In genomic region chr18:8607776-8608682, GRCh38 we compare ENCODE assay signal across 8 cellular contexts. TPM values are rescaled to one million over a fixed set of nuclear protein-coding genes. Genes with fewer than 3 reads are reported as not detected.
A peak's percentile ranks its signal among the peaks of the same experiment; 100 is the strongest.
DNase-seq lines count a peak whose midpoint lies in the region; ATAC-seq and TF ChIP-seq lines count a peak whose summit lies in the region.

No MANE protein-coding gene starts in this region.

- no TSS peak for BruUV-seq in OCI-LY7 (replicated peaks; lab: Mats Ljungman, UMichigan)

- peaks cover 27% of the 10 kb centered on the region for H4K20me1 ChIP-seq in OCI-LY7 (ENCODE audit: insufficient read depth, low read length)

- H3K27ac Mint-ChIP-seq in activated T-cell treated with anti-CD3 and anti-CD28 coated beads, Interleukin-2, amount 50 U/mL, for 24 hours: peak overlapping the region; percentile 88

- peak overlapping the region; percentile 97 for H3K4me2 ChIP-seq in OCI-LY7 (ENCODE audit: low read length)

- H3K36me3 ChIP-seq in OCI-LY7 (ENCODE audit: insufficient read depth, low read length) (peaks cover 24% of the 10 kb centered on the region), gastrocnemius medialis (peaks cover 0 to 7% of the 10 kb centered on the region in 2 donors)

- intact Hi-C loops in OCI-LY7 (cut with micrococcal nuclease; ENCODE audit: unreplicated experiment): no loop called here
- intact Hi-C loops in gastrocnemius medialis (cut with DNase I; ENCODE audit: low total_unique reads): loop anchor here (2.0 to 10.0 kb wide), 4 partner anchors 15 to 553 kb away; partner anchors contain the start of gene ANKRD12
- intact Hi-C loops in posterior cingulate gyrus (cut with DNase I): no loop called here

- ATAC-seq in gastrocnemius medialis (peak; percentile 80 to 83), HG03045 (IDR thresholded peaks at IDR 0.05; ENCODE audit: unreplicated experiment) (no peak)

- peaks cover 46% of the 10 kb centered on the region for H3K4me1 Mint-ChIP-seq in activated T-cell treated with anti-CD3 and anti-CD28 coated beads, Interleukin-2, amount 50 U/mL, for 24 hours (ENCODE audit: low read depth)

- H3K9me3 Mint-ChIP-seq in activated T-cell treated with anti-CD3 and anti-CD28 coated beads, Interleukin-2, amount 50 U/mL, for 24 hours: no peaks in the 10 kb centered on the region

- POLR2A ChIA-PET in OCI-LY7 (lab: Charles Lee): interaction anchor here (0.5 to 0.7 kb wide), 3 partner anchors 20 to 862 kb away, joined by 3 to 5 read pairs (median 3); no protein-coding TSS in a partner anchor

- peak overlapping the region; percentile 93 for H2AFZ ChIP-seq in OCI-LY7 (ENCODE audit: low read length)

- H3K4me3 ChIP-seq in OCI-LY7 (ENCODE audit: low read depth, low read length, poor library complexity, severe bottlenecking): peak overlapping the region; percentile 89
- peak overlapping the region; percentile 38 for H3K4me3 ChIP-seq in fibroblast of pulmonary artery (replicated peaks; ENCODE audit: low read depth, low read length)
- H3K4me3 ChIP-seq in gastrocnemius medialis: peak overlapping the region; percentile 42 to 98 (median 57)

- H3K4me3 Mint-ChIP-seq in activated T-cell treated with anti-CD3 and anti-CD28 coated beads, Interleukin-2, amount 50 U/mL, for 24 hours: peak overlapping the region; percentile 80

- TF ChIP-seq CTCF in OCI-LY7 (conservative IDR thresholded peaks at IDR 0.05; ENCODE audit: low read length): peak; percentile 46
- TF ChIP-seq CTCF in fibroblast of pulmonary artery (IDR thresholded peaks at IDR 0.05; ENCODE audit: low read length, missing control alignments): no peak
- TF ChIP-seq CTCF in gastrocnemius medialis (IDR thresholded peaks at IDR 0.05 in 4 of 5, conservative IDR thresholded peaks at IDR 0.05 in 1 of 5): no peak

- peaks cover 31% of the 10 kb centered on the region for H3K36me3 Mint-ChIP-seq in activated T-cell treated with anti-CD3 and anti-CD28 coated beads, Interleukin-2, amount 50 U/mL, for 24 hours (ENCODE audit: low read depth)

- H3K9me3 ChIP-seq in OCI-LY7 (ENCODE audit: low read length): no peaks in the 10 kb centered on the region
- no peaks in the 10 kb centered on the region for H3K9me3 ChIP-seq in gastrocnemius medialis

- H3K79me2 ChIP-seq in OCI-LY7 (ENCODE audit: insufficient read depth, low read depth, low read length): peaks cover 34% of the 10 kb centered on the region

- no peaks in the 10 kb centered on the region for H3K27me3 ChIP-seq in gastrocnemius medialis

- CTCF ChIA-PET in OCI-LY7 (lab: Charles Lee; ENCODE audit: unreplicated experiment): no interaction called here

- peaks cover 8% of the 10 kb centered on the region for H3K27me3 Mint-ChIP-seq in activated T-cell treated with anti-CD3 and anti-CD28 coated beads, Interleukin-2, amount 50 U/mL, for 24 hours

- peak overlapping the region; percentile 76 for H3K27ac ChIP-seq in OCI-LY7 (ENCODE audit: low read depth, low read length, poor library complexity, severe bottlenecking)
- peak overlapping the region; percentile 90 to 97 (median 92) for H3K27ac ChIP-seq in gastrocnemius medialis

- H3K4me1 ChIP-seq in OCI-LY7 (ENCODE audit: insufficient read depth, low read length, poor library complexity, severe bottlenecking): peaks cover 61% of the 10 kb centered on the region
- peaks cover 35 to 41% of the 10 kb centered on the region in 2 donors for H3K4me1 ChIP-seq in gastrocnemius medialis

- no peak for DNase-seq in activated T-cell treated with anti-CD3 and anti-CD28 coated beads, Interleukin-2, amount 50 U/mL, for 24 hours
- DNase-seq in activated T-cell treated with anti-CD3 and anti-CD28 coated beads, Interleukin-2, amount 50 U/mL, for 48 hours: no peak
- DNase-seq in OCI-LY7 (ENCODE audit: low spot score): peak; percentile 67
- no peak for DNase-seq in fibroblast of pulmonary artery (ENCODE audit: low read depth)
- peak; percentile 73 to 83 for DNase-seq in gastrocnemius medialis
- no peak for DNase-seq in posterior cingulate gyrus
- no peak for DNase-seq in NCI-H1105 (lab: John Stamatoyannopoulos, UW)

- in situ Hi-C loops in gastrocnemius medialis (cut with MboI; ENCODE audit: low sequenced_read_pairs in 4 of 4): loop anchor here in 1 of 4 donors (25.0 kb wide), 1 partner anchor 1371 kb away; the partner anchor contains the start of gene LRRC30

- H3K9me2 ChIP-seq in OCI-LY7 (ENCODE audit: insufficient read depth, low read length): no peaks in the 10 kb centered on the region

- TF ChIP-seq POLR2A in gastrocnemius medialis (IDR thresholded peaks at IDR 0.05): peak in 1 of 2 donors; percentile 57

RNA-seq across cellular contexts. Expression of gene RAB12, which starts 1.2 kb away (rescaled TPM):
- 28.8 and 34.0 TPM in 2 replicates for total RNA-seq in OCI-LY7 (2014; rRNA removed; shearing (Covaris generic))
- total RNA-seq in OCI-LY7 (2022) (20.6 and 29.9 TPM in 2 replicates), gastrocnemius medialis (100 to 1,000 TPM; 152 to 243 (median 213) TPM)

Comparison
In these comparisons a context has a peak if more than half of its experiments do, and no peak if none do; other contexts are left out.
1. DNase-seq: peak in OCI-LY7 (single experiment) and gastrocnemius medialis (2 of 2); none in activated T-cell treated with anti-CD3 and anti-CD28 coated beads, Interleukin-2, amount 50 U/mL, for 24 hours (single experiment), activated T-cell treated with anti-CD3 and anti-CD28 coated beads, Interleukin-2, amount 50 U/mL, for 48 hours (0 of 2), fibroblast of pulmonary artery (single experiment), posterior cingulate gyrus (0 of 10) and NCI-H1105 (single experiment).
2. H3K4me3 ChIP-seq: peak in every context shown above with its lines; median percentile 89 in OCI-LY7; 57 in gastrocnemius medialis; 38 in fibroblast of pulmonary artery.
3. RNA of gene RAB12, which starts 1.2 kb away (total RNA-seq): 152 to 243 TPM in gastrocnemius medialis; 20.6 to 34.0 TPM in OCI-LY7; every median in the first group is over 4 times any median in the second.